In the genomic region with DNA sequence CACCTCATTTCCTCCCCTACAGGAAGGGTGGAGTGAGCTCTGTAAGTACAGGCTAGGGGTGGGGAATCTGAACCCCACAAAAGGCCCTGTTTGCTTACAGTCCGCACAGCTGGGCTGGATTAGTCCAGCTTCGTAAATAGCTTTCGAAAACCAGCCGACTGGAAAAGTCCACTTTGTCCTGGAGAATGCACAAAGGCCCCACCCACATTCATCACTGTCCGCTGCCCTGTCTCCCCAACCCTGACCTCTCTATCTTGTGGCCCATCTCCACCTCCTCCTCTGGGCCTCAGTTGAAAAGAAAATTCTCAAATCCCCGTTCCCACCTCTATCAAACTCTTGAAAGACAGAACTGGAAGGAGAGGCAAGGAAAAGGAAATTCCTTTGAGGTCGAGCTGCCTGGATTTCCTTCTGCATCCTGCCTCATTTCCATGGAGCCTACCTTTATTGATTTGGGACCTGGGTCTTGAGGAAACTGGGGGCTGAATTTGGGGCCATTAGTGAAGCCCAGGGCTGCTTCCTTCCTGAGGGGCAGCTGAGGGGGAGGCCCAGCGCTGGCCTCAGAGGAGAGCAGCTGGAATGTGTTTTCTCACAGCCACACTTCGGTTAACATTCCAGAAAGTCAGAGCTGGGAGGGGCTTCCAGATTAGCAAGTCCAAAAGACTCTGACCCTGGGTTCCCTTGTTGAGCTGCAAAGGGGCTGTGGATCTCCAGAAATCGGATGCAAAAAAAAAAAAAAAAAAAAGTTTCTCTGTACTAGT, we compare ENCODE assay signal across 9 cellular contexts.
A peak's percentile ranks its signal among the peaks of the same experiment; 100 is the strongest.
DNase-seq lines count a peak whose midpoint lies in the region; ATAC-seq and TF ChIP-seq lines count a peak whose summit lies in the region.
"Had no signal": no experiment of that assay in that cellular context is flagged by ENCODE, and none has a peak within 500 bp of the region (broad histone marks: within the 10 kb centered on the region; RNA-seq: fewer than 3 reads in every experiment).

No MANE protein-coding gene starts in this region.

- H3K4me1 ChIP-seq in A673 (ENCODE audit: insufficient read depth, low read length, poor library complexity, severe bottlenecking), result no peaks in the 10 kb centered on the region

- no peaks in the 10 kb centered on the region for H3K9me3 ChIP-seq in A673 (ENCODE audit: low read depth, low read length, poor library complexity, severe bottlenecking)

- peak overlapping the region; percentile 2 for H3K4me3 ChIP-seq in coronary artery
- no peak overlapping the region for H3K4me3 ChIP-seq in skeletal muscle cell (ENCODE audit: low read depth, low read length)
- H3K4me3 ChIP-seq in A673 (ENCODE audit: low read depth, low read length, poor library complexity, severe bottlenecking), result no peak overlapping the region

- intact Hi-C loops in A673 (cut with micrococcal nuclease; ENCODE audit: unreplicated experiment), result no loop called here

- TF ChIP-seq CTCF in coronary artery (IDR thresholded peaks at IDR 0.05), result no peak
- TF ChIP-seq CTCF in A673 (conservative IDR thresholded peaks at IDR 0.05; ENCODE audit: low read depth, low read length), result no peak
- no peak for TF ChIP-seq CTCF in GM13977 (IDR thresholded peaks at IDR 0.05; ENCODE audit: extremely low read depth, insufficient read depth, missing control alignments)

- H3K36me3 ChIP-seq in A673 (ENCODE audit: insufficient read depth, low read length, poor library complexity, severe bottlenecking), result no peaks in the 10 kb centered on the region

- CTCF ChIA-PET in A673 (lab: Charles Lee), result no interaction called here

- H3K27ac ChIP-seq in coronary artery (peak overlapping the region; percentile 76 to 87), A673 (ENCODE audit: low read depth, low read length, poor library complexity, severe bottlenecking) (no peak overlapping the region)

- ATAC-seq in stimulated activated naive CD8-positive, alpha-beta T cell treated with anti-CD3 and anti-CD28 coated beads, Interleukin-15, Interleukin-2, amounts not matched to agents 100 U/mL and 50 U/mL, for 24 hours, result no peak
- ATAC-seq in GM21381 (IDR thresholded peaks at IDR 0.05; ENCODE audit: unreplicated experiment), result no peak

- H3K27me3 ChIP-seq in A673 (replicated peaks; ENCODE audit: insufficient read depth, low read depth, low read length, poor library complexity), result peaks cover 3% of the 10 kb centered on the region

- POLR2A ChIA-PET in A673 (lab: Charles Lee; ENCODE audit: low non-redundant PET), result no interaction called here

- in situ Hi-C loops in GM13977 (cut with MboI; ENCODE audit: low pct_unique_long_range_greater_than_20kb, low sequenced_read_pairs, unreplicated experiment), result no loop called here

- DNase-seq in GM04503 (ENCODE audit: low read depth) (peak; percentile 72), coronary artery (ENCODE audit: low spot score) (no peak), kidney glomerular epithelial cell (lab: John Stamatoyannopoulos, UW) (peak; percentile 35), skeletal muscle cell (ENCODE audit: low read depth) (peak; percentile 47), A673 (ENCODE audit: low spot score) (no peak), GM13977 (ENCODE audit: low spot score) (no peak)
- no peak for DNase-seq in stimulated activated naive CD8-positive, alpha-beta T cell treated with anti-CD3 and anti-CD28 coated beads, Interleukin-15, Interleukin-2, amounts not matched to agents 100 U/mL and 50 U/mL, for 24 hours
- DNase-seq: DND-41 had no signal

- no TSS peak for BruUV-seq in A673 (replicated peaks; lab: Mats Ljungman, UMichigan)

Comparison
In these comparisons a context has a peak if more than half of its experiments do, and no peak if none do; other contexts are left out.
1. DNase-seq: peak in GM04503 (single experiment), kidney glomerular epithelial cell (single experiment) and skeletal muscle cell (single experiment); none in coronary artery (single experiment), A673 (single experiment), GM13977 (single experiment) and stimulated activated naive CD8-positive, alpha-beta T cell treated with anti-CD3 and anti-CD28 coated beads, Interleukin-15, Interleukin-2, amounts not matched to agents 100 U/mL and 50 U/mL, for 24 hours (single experiment).